In genomic region chr2:68465081-68465916, GRCh38 we compare ENCODE assay signal across 11 cellular contexts. TPM values are rescaled to one million over a fixed set of nuclear protein-coding genes. Genes with fewer than 3 reads are reported as not detected.
A peak's percentile ranks its signal among the peaks of the same experiment; 100 is the strongest.
DNase-seq lines count a peak whose midpoint lies in the region; ATAC-seq and TF ChIP-seq lines count a peak whose summit lies in the region.
"Had no signal": no experiment of that assay in that cellular context is flagged by ENCODE, and none has a peak within 500 bp of the region (broad histone marks: within the 10 kb centered on the region; RNA-seq: fewer than 3 reads in every experiment).

No MANE protein-coding gene starts in this region.

- H3K4me3 ChIP-seq in NB4 (ENCODE audit: low read depth, low read length), result no peak overlapping the region
- H3K4me3 ChIP-seq in naive thymus-derived CD4-positive, alpha-beta T cell (ENCODE audit: low read length), result peak overlapping the region; percentile 99

- H3K9me3 Mint-ChIP-seq in CD4-positive, alpha-beta T cell, result no peaks in the 10 kb centered on the region
- H3K9me3 Mint-ChIP-seq in naive thymus-derived CD4-positive, alpha-beta T cell, result no peaks in the 10 kb centered on the region
- no peaks in the 10 kb centered on the region for H3K9me3 Mint-ChIP-seq in stimulated activated memory B cell treated with anti-CD40 and anti-IgM and Interleukin-4, amounts not matched to agents 10 μg/mL and 1 μg/mL and 100 μg/mL, for 72 hours

- CTCF ChIA-PET in CD4-positive, alpha-beta T cell (lab: Charles Lee), result interaction anchor here (0.7 to 4.6 kb wide), 7 partner anchors 22 to 461 kb away, joined by 3 to 50 read pairs (median 7); no protein-coding TSS in a partner anchor
- CTCF ChIA-PET in naive thymus-derived CD4-positive, alpha-beta T cell (lab: Charles Lee), result interaction anchor here (1.0 to 5.7 kb wide), 13 partner anchors 8 to 459 kb away, joined by 3 to 76 read pairs (median 7); no protein-coding TSS in a partner anchor

- H3K36me3 Mint-ChIP-seq in CD4-positive, alpha-beta T cell (ENCODE audit: low read depth), result peaks cover 8% of the 10 kb centered on the region
- H3K36me3 Mint-ChIP-seq in naive thymus-derived CD4-positive, alpha-beta T cell, result peaks cover 0 to 8% (median 0%) of the 10 kb centered on the region in 5 donors
- H3K36me3 Mint-ChIP-seq in stimulated activated memory B cell treated with anti-CD40 and anti-IgM and Interleukin-4, amounts not matched to agents 10 μg/mL and 1 μg/mL and 100 μg/mL, for 72 hours, result no peaks in the 10 kb centered on the region

- no peaks in the 10 kb centered on the region for H3K9me3 ChIP-seq in CD4-positive, alpha-beta T cell (ENCODE audit: control insufficient read depth, low read length)
- no peaks in the 10 kb centered on the region for H3K9me3 ChIP-seq in naive thymus-derived CD4-positive, alpha-beta T cell (ENCODE audit: control insufficient read depth in 2 of 3, low read length in 3 of 3)

- POLR2A ChIA-PET in CD4-positive, alpha-beta T cell (lab: Charles Lee), result interaction anchor here (1.0 to 3.9 kb wide), 10 partner anchors 12 to 460 kb away, joined by 3 to 34 read pairs (median 7); partner anchors contain the start of genes ARHGAP25 and PNO1
- POLR2A ChIA-PET in naive thymus-derived CD4-positive, alpha-beta T cell (lab: Charles Lee), result interaction anchor here (0.8 to 3.3 kb wide), 6 partner anchors 12 to 443 kb away, joined by 3 to 9 read pairs (median 6); no protein-coding TSS in a partner anchor

- H3K27me3 ChIP-seq in CD4-positive, alpha-beta T cell (ENCODE audit: control insufficient read depth, insufficient read depth, low read length), result no peaks in the 10 kb centered on the region
- no peaks in the 10 kb centered on the region for H3K27me3 ChIP-seq in naive thymus-derived CD4-positive, alpha-beta T cell (ENCODE audit: control insufficient read depth in 2 of 2, insufficient read depth in 2 of 2, low read length in 2 of 2)

- H3K4me3 Mint-ChIP-seq in CD4-positive, alpha-beta T cell, result peak overlapping the region; percentile 95
- peak overlapping the region; percentile 88 to 99 (median 94) for H3K4me3 Mint-ChIP-seq in naive thymus-derived CD4-positive, alpha-beta T cell
- no peak overlapping the region for H3K4me3 Mint-ChIP-seq in stimulated activated memory B cell treated with anti-CD40 and anti-IgM and Interleukin-4, amounts not matched to agents 10 μg/mL and 1 μg/mL and 100 μg/mL, for 72 hours

- no peak for ATAC-seq in CD4-positive, alpha-beta T cell (ENCODE audit: poor library complexity)
- ATAC-seq in naive thymus-derived CD4-positive, alpha-beta T cell, result no peak
- no peak for ATAC-seq in GM21576 (IDR thresholded peaks at IDR 0.05; ENCODE audit: unreplicated experiment)
- ATAC-seq in stimulated activated memory B cell treated with anti-CD40 and anti-IgM and Interleukin-4, amounts not matched to agents 10 μg/mL and 1 μg/mL and 100 μg/mL, for 72 hours, result no peak

- no peaks in the 10 kb centered on the region for H3K27me3 Mint-ChIP-seq in CD4-positive, alpha-beta T cell
- no peaks in the 10 kb centered on the region for H3K27me3 Mint-ChIP-seq in naive thymus-derived CD4-positive, alpha-beta T cell
- H3K27me3 Mint-ChIP-seq in stimulated activated memory B cell treated with anti-CD40 and anti-IgM and Interleukin-4, amounts not matched to agents 10 μg/mL and 1 μg/mL and 100 μg/mL, for 72 hours, result no peaks in the 10 kb centered on the region

- peaks cover 0 to 4% (median 0%) of the 10 kb centered on the region in 3 experiments for H3K36me3 ChIP-seq in naive thymus-derived CD4-positive, alpha-beta T cell (ENCODE audit: control insufficient read depth in 2 of 3, insufficient read depth in 3 of 3, low read length in 3 of 3)

- H3K4me1 ChIP-seq in naive thymus-derived CD4-positive, alpha-beta T cell (ENCODE audit: control insufficient read depth in 2 of 2, insufficient read depth in 2 of 2, low read length in 2 of 2), result peaks cover 7 to 23% of the 10 kb centered on the region in 2 donors

- intact Hi-C loops in CD4-positive, alpha-beta T cell (cut with DNase I, micrococcal nuclease), result loop anchor here (5.0 kb wide), 4 partner anchors 52 to 287 kb away; no protein-coding TSS in a partner anchor
- intact Hi-C loops in naive thymus-derived CD4-positive, alpha-beta T cell (cut with micrococcal nuclease), result loop anchor here (2.0 to 10.0 kb wide), 8 partner anchors 52 to 1350 kb away; partner anchors contain the start of genes AAK1 (in 1 of the 2), ARHGAP25 (in 1 of the 2), ETAA1 (in 1 of the 2) and GFPT1 (in 1 of the 2)

- H3K4me1 Mint-ChIP-seq in CD4-positive, alpha-beta T cell (ENCODE audit: low read depth), result peaks cover 44% of the 10 kb centered on the region
- H3K4me1 Mint-ChIP-seq in naive thymus-derived CD4-positive, alpha-beta T cell, result peaks cover 10 to 55% (median 39%) of the 10 kb centered on the region in 7 donors
- H3K4me1 Mint-ChIP-seq in stimulated activated memory B cell treated with anti-CD40 and anti-IgM and Interleukin-4, amounts not matched to agents 10 μg/mL and 1 μg/mL and 100 μg/mL, for 72 hours, result peaks cover 30% of the 10 kb centered on the region

- TF ChIP-seq POLR2A in NB4 (IDR thresholded peaks at IDR 0.05; ENCODE audit: extremely low read depth, insufficient read length), result no peak

- no peak for TF ChIP-seq CTCF in CD4-positive, alpha-beta T cell (IDR thresholded peaks at IDR 0.05)
- TF ChIP-seq CTCF in NB4 (IDR thresholded peaks at IDR 0.05; ENCODE audit: low read depth, low read length), result no peak

- H3K27ac ChIP-seq in CD4-positive, alpha-beta T cell (ENCODE audit: low read depth, low read length), result no peak overlapping the region
- peak overlapping the region; percentile 89 for H3K27ac ChIP-seq in naive thymus-derived CD4-positive, alpha-beta T cell (ENCODE audit: low read depth, low read length)

- DNase-seq in CD4-positive, alpha-beta T cell, result peak in 5 of 10 experiments; percentile 12 to 36 (median 27)
- DNase-seq in NB4 (ENCODE audit: low read depth) (peak; percentile 29), glomerular visceral epithelial cell (ENCODE audit: extremely low spot score) (no peak), GM19240 (ENCODE audit: insufficient read length, low spot score) (no peak)
- peak; percentile 21 for DNase-seq in activated gamma-delta T cell treated with anti-CD3 and anti-CD28 coated beads, Interleukin-2, amount 50 U/mL, for 16 hours (ENCODE audit: low read depth)
- peak in 2 of 9 donors; percentile 30 to 36 for DNase-seq in naive thymus-derived CD4-positive, alpha-beta T cell
- DNase-seq: cerebellar nuclear complex, NCI-H1436 treated with DMSO at 0.1 percent for 48 hours, T1000 had no signal

- peak overlapping the region; percentile 89 for H3K27ac Mint-ChIP-seq in CD4-positive, alpha-beta T cell
- peak overlapping the region; percentile 63 to 97 (median 89) for H3K27ac Mint-ChIP-seq in naive thymus-derived CD4-positive, alpha-beta T cell
- H3K27ac Mint-ChIP-seq in stimulated activated memory B cell treated with anti-CD40 and anti-IgM and Interleukin-4, amounts not matched to agents 10 μg/mL and 1 μg/mL and 100 μg/mL, for 72 hours, result no peak overlapping the region

RNA-seq across cellular contexts. Expression of gene FBXO48, which starts 1.8 kb away (rescaled TPM):
- under 1 TPM; 0.44 to 0.50 TPM for total RNA-seq in CD4-positive, alpha-beta T cell
- total RNA-seq in naive thymus-derived CD4-positive, alpha-beta T cell, result 1 to 10 TPM; 1.1 to 5.6 (median 1.7) TPM
- polyA plus RNA-seq in naive thymus-derived CD4-positive, alpha-beta T cell, result under 1 TPM; 0.49 to 0.53 TPM

RNA-seq across cellular contexts. Expression of gene APLF, which starts 2.1 kb away (rescaled TPM):
- total RNA-seq in CD4-positive, alpha-beta T cell, result 1 to 10 TPM; 4.1 to 4.3 TPM
- 1 to 10 TPM; 2.9 to 8.9 (median 3.8) TPM for total RNA-seq in naive thymus-derived CD4-positive, alpha-beta T cell
- polyA plus RNA-seq in naive thymus-derived CD4-positive, alpha-beta T cell, result 1 to 10 TPM; 1.4 TPM

Comparison
In these comparisons a context has a peak if more than half of its experiments do, and no peak if none do; other contexts are left out.
1. DNase-seq: peak in NB4 (single experiment) and activated gamma-delta T cell treated with anti-CD3 and anti-CD28 coated beads, Interleukin-2, amount 50 U/mL, for 16 hours (single experiment); none in glomerular visceral epithelial cell (single experiment) and GM19240 (single experiment).